ENCODE assay signal across 1 cellular context in genomic region chr9:35079426-35080341, GRCh38.
TF ChIP-seq lines count a peak whose summit lies in the region.

TSS of gene FANCG (minus strand) at chr9:35079942. CDS start at chr9:35079524, 418 bp downstream.

TF ChIP-seq in HEK293, 187 proteins besides CTCF, POLR2A, EP300 and RAD21 (continued from another document):
- TF ChIP-seq IKZF3 (tag by site-specific recombination; IDR thresholded peaks at IDR 0.05) (no peak), ZNF157 (tag by site-specific recombination; IDR thresholded peaks at IDR 0.05) (no peak), ZBTB17 (tag by site-specific recombination; IDR thresholded peaks at IDR 0.05) (peak; percentile 99), ZNF624 (tag by site-specific recombination; IDR thresholded peaks at IDR 0.05) (no peak), ZNF112 (tag by site-specific recombination; IDR thresholded peaks at IDR 0.05) (no peak), ZXDB (tag by site-specific recombination; IDR thresholded peaks at IDR 0.05) (peak; percentile 86), HOXA7 (CRISPR knock-in tag; IDR thresholded peaks at IDR 0.05; ENCODE audit: borderline replicate concordance) (no peak), GLI4 (tag by site-specific recombination; IDR thresholded peaks at IDR 0.05) (no peak), ZBTB1 (tag by site-specific recombination; IDR thresholded peaks at IDR 0.05) (no peak), ZNF354C (tag by site-specific recombination; IDR thresholded peaks at IDR 0.05; ENCODE audit: borderline replicate concordance, low read depth) (no peak), ZNF548 (tag by site-specific recombination; IDR thresholded peaks at IDR 0.05) (no peak), ZNF544 (tag by site-specific recombination; IDR thresholded peaks at IDR 0.05) (no peak), ZNF133 (tag by site-specific recombination; IDR thresholded peaks at IDR 0.05) (no peak), BCL11A (tag by site-specific recombination; IDR thresholded peaks at IDR 0.05; ENCODE audit: low read depth) (no peak), GLIS1 (tag by site-specific recombination; IDR thresholded peaks at IDR 0.05) (0 out of 2 replicates have a peak, but pooled peaks have one; percentile 28), ZNF211 (tag by site-specific recombination; IDR thresholded peaks at IDR 0.05; ENCODE audit: low read depth) (no peak), ZNF404 (tag by site-specific recombination; IDR thresholded peaks at IDR 0.05) (no peak), ZNF76 (tag by site-specific recombination; IDR thresholded peaks at IDR 0.05; ENCODE audit: borderline replicate concordance, low read depth) (peak; percentile 92), SETDB1 (IDR thresholded peaks at IDR 0.05; ENCODE audit: insufficient read length, low read length) (no peak), ZSCAN23 (tag by site-specific recombination; IDR thresholded peaks at IDR 0.05) (no peak), ZNF10 (tag by site-specific recombination; IDR thresholded peaks at IDR 0.05) (no peak), ZNF2 (tag by site-specific recombination; IDR thresholded peaks at IDR 0.05) (0 out of 2 replicates have a peak, but pooled peaks have one; percentile 36), MZF1 (tag by site-specific recombination; IDR thresholded peaks at IDR 0.05; ENCODE audit: borderline replicate concordance) (no peak), ZNF585B (tag by site-specific recombination; IDR thresholded peaks at IDR 0.05) (no peak), SCRT2 (tag by site-specific recombination; IDR thresholded peaks at IDR 0.05) (no peak), ZNF560 (tag by site-specific recombination; IDR thresholded peaks at IDR 0.05; ENCODE audit: borderline replicate concordance) (no peak)
- TF ChIP-seq, protein P1, sequence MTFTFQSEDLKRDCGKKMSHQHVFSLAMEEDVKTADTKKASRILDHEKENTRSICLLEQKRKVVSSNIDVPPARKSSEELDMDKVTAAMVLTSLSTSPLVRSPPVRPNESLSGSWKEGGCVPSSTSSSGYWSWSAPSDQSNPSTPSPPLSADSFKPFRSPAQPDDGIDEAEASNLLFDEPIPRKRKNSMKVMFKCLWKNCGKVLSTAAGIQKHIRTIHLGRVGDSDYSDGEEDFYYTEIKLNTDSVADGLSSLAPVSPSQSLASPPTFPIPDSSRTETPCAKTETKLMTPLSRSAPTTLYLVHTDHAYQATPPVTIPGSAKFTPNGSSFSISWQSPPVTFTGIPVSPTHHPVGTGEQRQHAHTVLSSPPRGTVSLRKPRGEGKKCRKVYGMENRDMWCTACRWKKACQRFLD (tag by site-specific recombination; IDR thresholded peaks at IDR 0.05), result no peak
- TF ChIP-seq, protein P2, sequence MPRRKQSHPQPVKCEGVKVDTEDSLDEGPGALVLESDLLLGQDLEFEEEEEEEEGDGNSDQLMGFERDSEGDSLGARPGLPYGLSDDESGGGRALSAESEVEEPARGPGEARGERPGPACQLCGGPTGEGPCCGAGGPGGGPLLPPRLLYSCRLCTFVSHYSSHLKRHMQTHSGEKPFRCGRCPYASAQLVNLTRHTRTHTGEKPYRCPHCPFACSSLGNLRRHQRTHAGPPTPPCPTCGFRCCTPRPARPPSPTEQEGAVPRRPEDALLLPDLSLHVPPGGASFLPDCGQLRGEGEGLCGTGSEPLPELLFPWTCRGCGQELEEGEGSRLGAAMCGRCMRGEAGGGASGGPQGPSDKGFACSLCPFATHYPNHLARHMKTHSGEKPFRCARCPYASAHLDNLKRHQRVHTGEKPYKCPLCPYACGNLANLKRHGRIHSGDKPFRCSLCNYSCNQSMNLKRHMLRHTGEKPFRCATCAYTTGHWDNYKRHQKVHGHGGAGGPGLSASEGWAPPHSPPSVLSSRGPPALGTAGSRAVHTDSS (tag by site-specific recombination; IDR thresholded peaks at IDR 0.05), result no peak
- TF ChIP-seq, protein P3, sequence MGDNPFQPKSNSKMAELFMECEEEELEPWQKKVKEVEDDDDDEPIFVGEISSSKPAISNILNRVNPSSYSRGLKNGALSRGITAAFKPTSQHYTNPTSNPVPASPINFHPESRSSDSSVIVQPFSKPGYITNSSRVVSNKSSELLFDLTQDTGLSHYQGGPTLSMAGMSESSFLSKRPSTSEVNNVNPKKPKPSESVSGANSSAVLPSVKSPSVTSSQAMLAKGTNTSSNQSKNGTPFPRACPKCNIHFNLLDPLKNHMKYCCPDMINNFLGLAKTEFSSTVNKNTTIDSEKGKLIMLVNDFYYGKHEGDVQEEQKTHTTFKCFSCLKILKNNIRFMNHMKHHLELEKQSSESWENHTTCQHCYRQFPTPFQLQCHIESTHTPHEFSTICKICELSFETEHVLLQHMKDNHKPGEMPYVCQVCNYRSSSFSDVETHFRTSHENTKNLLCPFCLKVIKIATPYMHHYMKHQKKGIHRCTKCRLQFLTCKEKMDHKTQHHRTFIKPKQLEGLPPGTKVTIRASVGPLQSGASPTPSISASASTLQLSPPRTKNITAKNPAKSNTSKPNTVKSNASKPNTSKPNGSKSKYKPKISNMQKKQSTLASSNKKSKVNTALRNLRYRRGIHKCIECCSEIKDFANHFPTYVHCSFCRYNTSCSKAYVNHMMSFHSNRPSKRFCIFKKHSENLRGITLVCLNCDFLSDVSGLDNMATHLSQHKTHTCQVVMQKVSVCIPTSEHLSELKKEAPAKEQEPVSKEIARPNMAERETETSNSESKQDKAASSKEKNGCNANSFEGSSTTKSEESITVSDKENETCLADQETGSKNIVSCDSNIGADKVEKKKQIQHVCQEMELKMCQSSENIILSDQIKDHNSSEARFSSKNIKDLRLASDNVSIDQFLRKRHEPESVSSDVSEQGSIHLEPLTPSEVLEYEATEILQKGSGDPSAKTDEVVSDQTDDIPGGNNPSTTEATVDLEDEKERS (tag by site-specific recombination; IDR thresholded peaks at IDR 0.05), result no peak
- TF ChIP-seq, protein P4, sequence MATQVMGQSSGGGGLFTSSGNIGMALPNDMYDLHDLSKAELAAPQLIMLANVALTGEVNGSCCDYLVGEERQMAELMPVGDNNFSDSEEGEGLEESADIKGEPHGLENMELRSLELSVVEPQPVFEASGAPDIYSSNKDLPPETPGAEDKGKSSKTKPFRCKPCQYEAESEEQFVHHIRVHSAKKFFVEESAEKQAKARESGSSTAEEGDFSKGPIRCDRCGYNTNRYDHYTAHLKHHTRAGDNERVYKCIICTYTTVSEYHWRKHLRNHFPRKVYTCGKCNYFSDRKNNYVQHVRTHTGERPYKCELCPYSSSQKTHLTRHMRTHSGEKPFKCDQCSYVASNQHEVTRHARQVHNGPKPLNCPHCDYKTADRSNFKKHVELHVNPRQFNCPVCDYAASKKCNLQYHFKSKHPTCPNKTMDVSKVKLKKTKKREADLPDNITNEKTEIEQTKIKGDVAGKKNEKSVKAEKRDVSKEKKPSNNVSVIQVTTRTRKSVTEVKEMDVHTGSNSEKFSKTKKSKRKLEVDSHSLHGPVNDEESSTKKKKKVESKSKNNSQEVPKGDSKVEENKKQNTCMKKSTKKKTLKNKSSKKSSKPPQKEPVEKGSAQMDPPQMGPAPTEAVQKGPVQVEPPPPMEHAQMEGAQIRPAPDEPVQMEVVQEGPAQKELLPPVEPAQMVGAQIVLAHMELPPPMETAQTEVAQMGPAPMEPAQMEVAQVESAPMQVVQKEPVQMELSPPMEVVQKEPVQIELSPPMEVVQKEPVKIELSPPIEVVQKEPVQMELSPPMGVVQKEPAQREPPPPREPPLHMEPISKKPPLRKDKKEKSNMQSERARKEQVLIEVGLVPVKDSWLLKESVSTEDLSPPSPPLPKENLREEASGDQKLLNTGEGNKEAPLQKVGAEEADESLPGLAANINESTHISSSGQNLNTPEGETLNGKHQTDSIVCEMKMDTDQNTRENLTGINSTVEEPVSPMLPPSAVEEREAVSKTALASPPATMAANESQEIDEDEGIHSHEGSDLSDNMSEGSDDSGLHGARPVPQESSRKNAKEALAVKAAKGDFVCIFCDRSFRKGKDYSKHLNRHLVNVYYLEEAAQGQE (tag by site-specific recombination; IDR thresholded peaks at IDR 0.05), result no peak
- TF ChIP-seq, protein P5, sequence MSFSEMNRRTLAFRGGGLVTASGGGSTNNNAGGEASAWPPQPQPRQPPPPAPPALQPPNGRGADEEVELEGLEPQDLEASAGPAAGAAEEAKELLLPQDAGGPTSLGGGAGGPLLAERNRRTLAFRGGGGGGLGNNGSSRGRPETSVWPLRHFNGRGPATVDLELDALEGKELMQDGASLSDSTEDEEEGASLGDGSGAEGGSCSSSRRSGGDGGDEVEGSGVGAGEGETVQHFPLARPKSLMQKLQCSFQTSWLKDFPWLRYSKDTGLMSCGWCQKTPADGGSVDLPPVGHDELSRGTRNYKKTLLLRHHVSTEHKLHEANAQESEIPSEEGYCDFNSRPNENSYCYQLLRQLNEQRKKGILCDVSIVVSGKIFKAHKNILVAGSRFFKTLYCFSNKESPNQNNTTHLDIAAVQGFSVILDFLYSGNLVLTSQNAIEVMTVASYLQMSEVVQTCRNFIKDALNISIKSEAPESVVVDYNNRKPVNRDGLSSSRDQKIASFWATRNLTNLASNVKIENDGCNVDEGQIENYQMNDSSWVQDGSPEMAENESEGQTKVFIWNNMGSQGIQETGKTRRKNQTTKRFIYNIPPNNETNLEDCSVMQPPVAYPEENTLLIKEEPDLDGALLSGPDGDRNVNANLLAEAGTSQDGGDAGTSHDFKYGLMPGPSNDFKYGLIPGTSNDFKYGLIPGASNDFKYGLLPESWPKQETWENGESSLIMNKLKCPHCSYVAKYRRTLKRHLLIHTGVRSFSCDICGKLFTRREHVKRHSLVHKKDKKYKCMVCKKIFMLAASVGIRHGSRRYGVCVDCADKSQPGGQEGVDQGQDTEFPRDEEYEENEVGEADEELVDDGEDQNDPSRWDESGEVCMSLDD (tag by site-specific recombination; IDR thresholded peaks at IDR 0.05), result peak; percentile 40; the same call in 1 of the 2 replicates
- TF ChIP-seq, protein P6, sequence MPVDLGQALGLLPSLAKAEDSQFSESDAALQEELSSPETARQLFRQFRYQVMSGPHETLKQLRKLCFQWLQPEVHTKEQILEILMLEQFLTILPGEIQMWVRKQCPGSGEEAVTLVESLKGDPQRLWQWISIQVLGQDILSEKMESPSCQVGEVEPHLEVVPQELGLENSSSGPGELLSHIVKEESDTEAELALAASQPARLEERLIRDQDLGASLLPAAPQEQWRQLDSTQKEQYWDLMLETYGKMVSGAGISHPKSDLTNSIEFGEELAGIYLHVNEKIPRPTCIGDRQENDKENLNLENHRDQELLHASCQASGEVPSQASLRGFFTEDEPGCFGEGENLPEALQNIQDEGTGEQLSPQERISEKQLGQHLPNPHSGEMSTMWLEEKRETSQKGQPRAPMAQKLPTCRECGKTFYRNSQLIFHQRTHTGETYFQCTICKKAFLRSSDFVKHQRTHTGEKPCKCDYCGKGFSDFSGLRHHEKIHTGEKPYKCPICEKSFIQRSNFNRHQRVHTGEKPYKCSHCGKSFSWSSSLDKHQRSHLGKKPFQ (tag by site-specific recombination; IDR thresholded peaks at IDR 0.05), result no peak
